Comparison of ENCODE assay signal across 15 cellular contexts in genomic region chr4:6011686-6012085, GRCh38. TPM values are rescaled to one million over a fixed set of nuclear protein-coding genes. Genes with fewer than 3 reads are reported as not detected.
DNase-seq lines count a peak whose midpoint lies in the region; ATAC-seq and TF ChIP-seq lines count a peak whose summit lies in the region.
"Had no signal": no experiment of that assay in that cellular context is flagged by ENCODE, and none has a peak within 500 bp of the region (broad histone marks: within the 10 kb centered on the region; RNA-seq: fewer than 3 reads in every experiment).

No MANE protein-coding gene starts in this region.

- no TSS peak for BruUV-seq in Calu3 (replicated peaks; lab: Mats Ljungman, UMichigan)
- BruUV-seq in HCT116 (replicated peaks; lab: Mats Ljungman, UMichigan) = no TSS peak

- 0 out of 2 replicates have a peak, but pooled peaks cover 5% of the 10 kb centered on the region for H3K27me3 ChIP-seq in HCT116 (ENCODE audit: insufficient read depth, low read length)
- H3K27me3 ChIP-seq in adrenal gland = no peaks in the 10 kb centered on the region
- no peaks in the 10 kb centered on the region for H3K27me3 ChIP-seq in ascending aorta

- TF ChIP-seq POLR2A in HCT116 (IDR thresholded peaks at IDR 0.05; ENCODE audit: borderline replicate concordance, extremely low read depth, insufficient read depth, insufficient read length) (no peak), adrenal gland (IDR thresholded peaks at IDR 0.05) (no peak)

- H3K27ac Mint-ChIP-seq in Calu3 (ENCODE audit: unreplicated experiment) = no peak overlapping the region
- H3K27ac Mint-ChIP-seq: activated B cell treated with CpG ODN at 0.5 μM for 24 hours had no signal

- H3K4me3 Mint-ChIP-seq in Calu3 (ENCODE audit: low read depth, unreplicated experiment) = no peak overlapping the region
- H3K4me3 Mint-ChIP-seq: activated B cell treated with CpG ODN at 0.5 μM for 24 hours had no signal

- 22 to 45% (median 24%) methylated on average over 1 to 8 of the region's 8 CpGs for WGBS in adrenal gland, 4 donors

- no peak overlapping the region for H3K9ac ChIP-seq in HCT116 (ENCODE audit: low read length)

- no peak overlapping the region for H2AFZ ChIP-seq in HCT116 (ENCODE audit: low read depth, low read length, poor library complexity, severe bottlenecking)

- no peak for TF ChIP-seq RAD21 in HCT116 (IDR thresholded peaks at IDR 0.05; ENCODE audit: low read depth)

- CTCF ChIA-PET in Calu3 (lab: Charles Lee) = no interaction called here
- CTCF ChIA-PET in HCT116 (lab: Charles Lee) = interaction anchor here (0.9 to 2.4 kb wide), 3 partner anchors 9 to 319 kb away, joined by 3 to 12 read pairs (median 6); no protein-coding TSS in a partner anchor

- no peaks in the 10 kb centered on the region for H3K9me2 ChIP-seq in HCT116 (ENCODE audit: insufficient read depth)

- H3K79me2 ChIP-seq in HCT116 (ENCODE audit: insufficient read depth, low read length) = no peaks in the 10 kb centered on the region

- H3K4me2 ChIP-seq in HCT116 (ENCODE audit: low read length) = no peak overlapping the region

- H3K4me1 ChIP-seq in HCT116 (ENCODE audit: control insufficient read depth in 1 of 2, insufficient read depth in 2 of 2, low read length in 2 of 2) = no peaks in the 10 kb centered on the region
- H3K4me1 ChIP-seq in adrenal gland (replicated peaks in 1 of 2) = no peaks in the 10 kb centered on the region
- no peaks in the 10 kb centered on the region for H3K4me1 ChIP-seq in ascending aorta
- H3K4me1 ChIP-seq: Caco-2 had no signal

- H3K4me1 Mint-ChIP-seq in Calu3 (ENCODE audit: low read depth, unreplicated experiment) = no peaks in the 10 kb centered on the region
- H3K4me1 Mint-ChIP-seq: activated B cell treated with CpG ODN at 0.5 μM for 24 hours had no signal

- no peaks in the 10 kb centered on the region for H3K27me3 Mint-ChIP-seq in Calu3 (ENCODE audit: unreplicated experiment)

- no peaks in the 10 kb centered on the region for H3K36me3 ChIP-seq in HCT116 (ENCODE audit: control insufficient read depth in 1 of 2, insufficient read depth in 2 of 2, low read length in 2 of 2)
- no peaks in the 10 kb centered on the region for H3K36me3 ChIP-seq in adrenal gland (replicated peaks in 1 of 2)
- no peaks in the 10 kb centered on the region for H3K36me3 ChIP-seq in ascending aorta

- H3K27ac ChIP-seq in HCT116 (ENCODE audit: low read depth, low read length) = no peak overlapping the region
- no peak overlapping the region for H3K27ac ChIP-seq in adrenal gland
- no peak overlapping the region for H3K27ac ChIP-seq in ascending aorta

- H3K36me3 Mint-ChIP-seq in Calu3 (ENCODE audit: insufficient read depth, unreplicated experiment) = no peaks in the 10 kb centered on the region

- H4K20me1 ChIP-seq in HCT116 (ENCODE audit: insufficient read depth) = no peaks in the 10 kb centered on the region

- H3K4me3 ChIP-seq in HCT116 (replicated peaks in 1 of 2; ENCODE audit: low read depth in 1 of 2, low read length in 2 of 2) (no peak overlapping the region), adrenal gland (no peak overlapping the region), ascending aorta (no peak overlapping the region)

- peak; percentile 8 for DNase-seq in Calu3
- DNase-seq in HCT116 (ENCODE audit: low read depth, low spot score) = no peak
- peak in 4 of 7 donors; percentile 5 to 57 (median 24) for DNase-seq in adrenal gland
- peak; percentile 21 to 63 for DNase-seq in lung microvascular endothelial cell (ENCODE audit: low read depth in 2 of 2)
- DNase-seq in stimulated activated CD4-positive, alpha-beta T cell treated with anti-CD3 and anti-CD28 coated beads, Interleukin-2, amount 100 ng/mL, for 24 hours = no peak
- DNase-seq in ascending aorta (ENCODE audit: low spot score in 2 of 2) = no peak
- DNase-seq in GM19240 (ENCODE audit: insufficient read length, low spot score) = no peak
- DNase-seq: activated B cell treated with CpG ODN at 0.5 μM for 24 hours; activated T-cell treated with anti-CD3 and anti-CD28 coated beads for 4 hours; Caco-2; IMR-90; NCI-H1930; stimulated activated CD4-positive, alpha-beta T cell treated with anti-CD3 and anti-CD28 coated beads, Interleukin-4, amount 100 ng/mL, for 1 hour had no signal

- ATAC-seq in HCT116 (peak; percentile 40; the same call in 1 of the 2 replicates), GM18873 (IDR thresholded peaks at IDR 0.05; ENCODE audit: low FRiP score, unreplicated experiment) (no peak)

- no peaks in the 10 kb centered on the region for H3K9me3 Mint-ChIP-seq in Calu3 (ENCODE audit: low read depth, unreplicated experiment)
- H3K9me3 Mint-ChIP-seq: activated B cell treated with CpG ODN at 0.5 μM for 24 hours had no signal

- TF ChIP-seq CTCF in Calu3 (IDR thresholded peaks at IDR 0.05; ENCODE audit: unreplicated experiment) (no peak), HCT116 (IDR thresholded peaks at IDR 0.05 in 2 of 3, conservative IDR thresholded peaks at IDR 0.05 in 1 of 3; ENCODE audit: borderline replicate concordance in 1 of 3, insufficient read depth in 1 of 3, low read depth in 2 of 3, low read length in 2 of 3) (no peak), adrenal gland (IDR thresholded peaks at IDR 0.05) (no peak), ascending aorta (IDR thresholded peaks at IDR 0.05) (no peak)

- POLR2A ChIA-PET in HCT116 (lab: Charles Lee) = no interaction called here

- H3K9me3 ChIP-seq in HCT116 (ENCODE audit: control insufficient read depth in 1 of 2, insufficient read depth in 1 of 2, low read depth in 1 of 2, low read length in 2 of 2) (no peaks in the 10 kb centered on the region), adrenal gland (replicated peaks in 1 of 3) (no peaks in the 10 kb centered on the region), ascending aorta (no peaks in the 10 kb centered on the region)
- H3K9me3 ChIP-seq: Caco-2 had no signal

- RAD21 ChIA-PET in HCT116 (lab: Charles Lee; ENCODE audit: low non-redundant PET in 1 of 2, low total read pairs in 2 of 2, uncharacterized antibody in 2 of 2, unreplicated experiment in 2 of 2) = no interaction called here

- intact Hi-C loops in Calu3 (cut with micrococcal nuclease; ENCODE audit: unreplicated experiment) (no loop called here), HCT116 (cut with micrococcal nuclease) (no loop called here), adrenal gland (cut with DNase I) (no loop called here), ascending aorta (cut with DNase I) (no loop called here)

TF ChIP-seq in HCT116, 20 proteins besides CTCF, POLR2A, EP300 and RAD21 (continues in another document):
- TF ChIP-seq SIN3A (IDR thresholded peaks at IDR 0.05; ENCODE audit: low read depth) (no peak), MAX (IDR thresholded peaks at IDR 0.05) (no peak; the same call in 1 of the 2 replicates), ATF3 (IDR thresholded peaks at IDR 0.05) (no peak), ELF1 (IDR thresholded peaks at IDR 0.05; ENCODE audit: borderline replicate concordance, low read depth) (no peak), EZH2 (IDR thresholded peaks at IDR 0.05) (no peak), SRF (IDR thresholded peaks at IDR 0.05; ENCODE audit: low read depth) (no peak), FOSL1 (IDR thresholded peaks at IDR 0.05; ENCODE audit: low read depth) (no peak), ZFX (IDR thresholded peaks at IDR 0.05) (no peak), CEBPB (IDR thresholded peaks at IDR 0.05; ENCODE audit: low read depth) (no peak), JUND (IDR thresholded peaks at IDR 0.05) (no peak), YY1 (IDR thresholded peaks at IDR 0.05; ENCODE audit: extremely low read depth, insufficient replicate concordance, low read depth, low read length) (no peak), EGR1 (IDR thresholded peaks at IDR 0.05; ENCODE audit: low read depth) (no peak), SP1 (IDR thresholded peaks at IDR 0.05; ENCODE audit: low read depth) (no peak), TCF7L2 (IDR thresholded peaks at IDR 0.05; ENCODE audit: borderline replicate concordance, extremely low read depth, insufficient read depth, insufficient read length) (no peak), ZBTB33 (IDR thresholded peaks at IDR 0.05; ENCODE audit: extremely low read depth, insufficient replicate concordance, low read length) (no peak)

RNA-seq across cellular contexts. Expression of gene C4orf50, which starts 6.5 kb away (rescaled TPM):
- total RNA-seq in Calu3 (2022) (not detected in 2 replicates), HCT116 (2021; ENCODE audit: unreplicated experiment) (not detected), adrenal gland (under 1 TPM in 4 of 8 donors, not detected in 4; 0.08 to 0.70 (median 0.63) TPM), lung microvascular endothelial cell (under 0.01 TPM in 2 replicates), ascending aorta (not detected)
- polyA plus RNA-seq in HCT116 (2012) = under 0.01 and 0.01 TPM in 2 replicates
- 1 to 10 TPM in 1 of 3 donors, under 1 TPM in 2; 0.27 to 1.4 (median 0.55) TPM for polyA plus RNA-seq in adrenal gland
- total RNA-seq: activated B cell treated with CpG ODN at 0.5 μM for 24 hours, Caco-2, IMR-90, pulmonary artery endothelial cell had no signal
- polyA plus RNA-seq: IMR-90 had no signal

Comparison
In these comparisons a context has a peak if more than half of its experiments do, and no peak if none do; other contexts are left out.
1. DNase-seq: peak in Calu3 (single experiment), adrenal gland (4 of 7) and lung microvascular endothelial cell (2 of 2); none in HCT116 (single experiment), stimulated activated CD4-positive, alpha-beta T cell treated with anti-CD3 and anti-CD28 coated beads, Interleukin-2, amount 100 ng/mL, for 24 hours (0 of 2), ascending aorta (0 of 2) and GM19240 (single experiment).